Comparison of ENCODE assay signal across 19 cellular contexts in the genomic region with DNA sequence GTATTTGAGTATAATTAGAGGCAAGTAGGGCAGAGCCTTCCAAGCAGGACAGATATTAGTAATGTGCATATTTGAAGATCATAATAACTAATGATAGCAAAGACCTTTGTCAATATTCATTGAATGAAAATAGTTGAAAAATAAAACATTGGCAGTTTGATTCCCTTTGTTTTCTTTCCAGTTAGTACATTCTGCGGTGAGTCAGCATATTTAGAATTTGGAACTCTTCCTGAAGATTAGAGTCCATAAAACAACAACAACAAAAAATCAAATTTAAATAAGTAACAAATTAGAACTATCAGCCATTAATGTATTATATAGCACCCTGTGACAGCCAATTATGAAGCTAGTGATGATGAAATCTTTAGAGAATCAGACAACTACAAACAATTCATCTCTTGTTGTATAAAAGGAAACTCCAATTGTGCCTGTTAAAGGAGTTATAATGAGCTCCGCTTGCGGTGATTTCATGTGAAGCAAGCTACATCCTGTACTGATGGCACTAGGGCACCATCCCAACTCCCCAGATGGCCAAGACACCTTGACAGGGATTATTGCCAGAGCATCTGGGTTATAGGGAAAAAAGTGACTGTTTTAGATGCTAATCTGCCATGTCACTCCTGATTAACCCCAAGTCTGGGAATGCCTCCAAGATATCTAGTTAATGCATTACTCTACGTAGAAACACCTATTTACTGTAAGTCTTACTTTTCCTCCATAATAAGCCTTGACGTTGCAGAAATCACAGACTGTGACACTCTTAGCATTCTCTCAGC. TPM values are rescaled to one million over a fixed set of nuclear protein-coding genes. Genes with fewer than 3 reads are reported as not detected.
A peak's percentile ranks its signal among the peaks of the same experiment; 100 is the strongest.
DNase-seq lines count a peak whose midpoint lies in the region; ATAC-seq, FAIRE-seq and TF ChIP-seq lines count a peak whose summit lies in the region.
"Had no signal": no experiment of that assay in that cellular context is flagged by ENCODE, and none has a peak within 500 bp of the region (broad histone marks: within the 10 kb centered on the region; RNA-seq: fewer than 3 reads in every experiment).

No MANE protein-coding gene starts in this region.

- H4K91ac ChIP-seq in H1 (replicated peaks; ENCODE audit: insufficient read length, low read length) = no peak overlapping the region

- H3K4me3 ChIP-seq in H1 (ENCODE audit: extremely low read depth in 1 of 4, insufficient read depth in 2 of 4, low read depth in 3 of 4, low read length in 4 of 4) = no peak overlapping the region
- no peak overlapping the region for H3K4me3 ChIP-seq in prostate gland
- H3K4me3 ChIP-seq: sigmoid colon had no signal

- no peak for TF ChIP-seq EP300 in H1 (IDR thresholded peaks at IDR 0.05; ENCODE audit: borderline replicate concordance in 1 of 2, low read depth in 2 of 2, low read length in 2 of 2)

- 92% methylated on average over 5 of the region's 5 CpGs; no CpG with 5 or more reads in 1 of the 2 experiments for WGBS in H1 (ENCODE audit: extremely low coverage in 1 of 2, insufficient coverage in 1 of 2, insufficient read length in 1 of 2, insufficient replicate concordance in 2 of 2, low coverage in 1 of 2, low lambda C conversion rate in 2 of 2, missing lambda C conversion rate in 1 of 2), 2 experiments
- WGBS in prostate gland = 25% methylated on average over 5 of the region's 5 CpGs

- H2BK15ac ChIP-seq in H1 (ENCODE audit: low read length) = no peak overlapping the region

- H3K79me2 ChIP-seq in H1 (ENCODE audit: control insufficient read depth in 1 of 2, insufficient read depth in 2 of 2, low read length in 2 of 2) = no peaks in the 10 kb centered on the region

- no peaks in the 10 kb centered on the region for H4K20me1 ChIP-seq in H1 (replicated peaks in 1 of 2; ENCODE audit: control insufficient read depth in 1 of 2, insufficient read depth in 2 of 2, low read length in 2 of 2)

- FAIRE-seq in H1 (lab: Jason Lieb, UNC) = no peak

- ATAC-seq in GM19023 (IDR thresholded peaks at IDR 0.05; ENCODE audit: unreplicated experiment) (no peak), HG03196 (IDR thresholded peaks at IDR 0.05; ENCODE audit: unreplicated experiment) (no peak)

- H3K9ac ChIP-seq in H1 (replicated peaks in 1 of 4; ENCODE audit: extremely low read depth in 1 of 4, low read depth in 3 of 4, low read length in 3 of 4) = no peak overlapping the region

- H2AFZ ChIP-seq in H1 (ENCODE audit: low read length) = no peak overlapping the region

- no peaks in the 10 kb centered on the region for H3K79me1 ChIP-seq in H1 (ENCODE audit: low read depth, low read length)

- H2BK20ac ChIP-seq in H1 (ENCODE audit: low read length) = no peak overlapping the region

- no peak overlapping the region for H3K56ac ChIP-seq in H1 (replicated peaks; ENCODE audit: insufficient read length, low read depth, low read length)

- no peak overlapping the region for H4K5ac ChIP-seq in H1 (ENCODE audit: insufficient read length, low read depth, low read length)

- TF ChIP-seq CTCF in H1 (IDR thresholded peaks at IDR 0.05; ENCODE audit: control extremely low read depth in 1 of 3, insufficient read depth in 1 of 3, low read depth in 1 of 3, low read length in 3 of 3) = no peak
- no peak for TF ChIP-seq CTCF in prostate gland (IDR thresholded peaks at IDR 0.05)

- TF ChIP-seq RAD21 in H1 (IDR thresholded peaks at IDR 0.05 in 1 of 2, conservative IDR thresholded peaks at IDR 0.05 in 1 of 2; ENCODE audit: low read depth in 2 of 2, low read length in 2 of 2) = no peak

- no peak overlapping the region for H3K4me2 ChIP-seq in H1 (ENCODE audit: insufficient read depth in 1 of 2, low read depth in 2 of 2, low read length in 2 of 2)

- TF ChIP-seq POLR2A in H1 (IDR thresholded peaks at IDR 0.05; ENCODE audit: control extremely low read depth in 1 of 2, low read depth in 2 of 2, low read length in 2 of 2) (no peak), prostate gland (IDR thresholded peaks at IDR 0.05) (no peak)

- H4K8ac ChIP-seq in H1 (ENCODE audit: extremely low read depth, insufficient read depth, low read length) = no peak overlapping the region

- H3K27me3 ChIP-seq in H1 (replicated peaks in 1 of 4; ENCODE audit: control insufficient read depth in 3 of 4, extremely low read depth in 1 of 4, insufficient read depth in 3 of 4, low read length in 3 of 4) (no peaks in the 10 kb centered on the region), prostate gland (replicated peaks; ENCODE audit: insufficient read depth) (no peaks in the 10 kb centered on the region)
- H3K27me3 ChIP-seq: sigmoid colon had no signal

- no peak overlapping the region for H3K23ac ChIP-seq in H1 (ENCODE audit: insufficient read length)

- H3K4me1 ChIP-seq in H1 (replicated peaks in 1 of 4; ENCODE audit: control insufficient read depth in 3 of 4, insufficient read depth in 4 of 4, low read length in 3 of 4) (no peaks in the 10 kb centered on the region), prostate gland (replicated peaks) (no peaks in the 10 kb centered on the region)
- H3K4me1 ChIP-seq: sigmoid colon had no signal

- H3K18ac ChIP-seq in H1 (ENCODE audit: extremely low read depth, low read length) = no peak overlapping the region

- H3K36me3 ChIP-seq in H1 (ENCODE audit: control insufficient read depth in 2 of 4, insufficient read depth in 4 of 4, low read length in 3 of 4) (no peaks in the 10 kb centered on the region), prostate gland (no peaks in the 10 kb centered on the region)
- H3K36me3 ChIP-seq: sigmoid colon had no signal

- no peak overlapping the region for H2BK120ac ChIP-seq in H1 (replicated peaks; ENCODE audit: low read depth, low read length)

- H2AK5ac ChIP-seq in H1 (ENCODE audit: low read depth, low read length) = no peak overlapping the region

- no peaks in the 10 kb centered on the region for H3K9me3 ChIP-seq in H1 (ENCODE audit: insufficient read depth in 2 of 2, low read depth in 1 of 2, low read length in 1 of 2)
- H3K9me3 ChIP-seq in prostate gland = no peaks in the 10 kb centered on the region
- H3K9me3 ChIP-seq: sigmoid colon had no signal

- POLR2A ChIA-PET in HEK293T (lab: Yijun Ruan, JAX) (no interaction called here), H1 (lab: Charles Lee; ENCODE audit: partially characterized antibody) (interaction anchor here (1.0 kb wide), 1 partner anchor 8 kb away, joined by 3 read pairs; no protein-coding TSS in a partner anchor)

- CTCF ChIA-PET in HEK293T (lab: Yijun Ruan, JAX) = no interaction called here
- CTCF ChIA-PET in H1 (lab: Charles Lee; ENCODE audit: partially characterized antibody) = interaction anchor here (0.9 to 1.7 kb wide), 6 partner anchors 19 to 152 kb away, joined by 3 to 9 read pairs (median 4); no protein-coding TSS in a partner anchor

- no peak overlapping the region for H2BK5ac ChIP-seq in H1 (ENCODE audit: low read depth, low read length)

- intact Hi-C loops in prostate gland (cut with DNase I) = no loop called here

- no peak overlapping the region for H3K14ac ChIP-seq in H1 (ENCODE audit: insufficient read length)

- DNase-seq in HEK293T (ENCODE audit: extremely low spot score) (no peak), NCI-H82 treated with DMSO at 0.1 percent for 48 hours (lab: John Stamatoyannopoulos, UW; ENCODE audit: unreplicated experiment) (peak; percentile 59), H1 (ENCODE audit: low read depth in 1 of 2, low spot score in 2 of 2) (no peak), prostate gland (ENCODE audit: low spot score) (peak; percentile 64), NCI-H1417 (lab: John Stamatoyannopoulos, UW) (no peak)
- DNase-seq: activated CD4-positive, alpha-beta T cell treated with anti-CD3 and anti-CD28 coated beads, Interleukin-2, amount 10 ng/mL, durations not matched to agents 24 days and 14 days; CD4-positive, alpha-beta memory T cell; DMS79 treated with DMSO at 0.1 percent for 48 hours; glutamatergic neuron; NCI-H187; Right ventricle myocardium superior; sigmoid colon; stimulated activated naive CD4-positive, alpha-beta T cell had no signal

- H3K27ac ChIP-seq in H1 (ENCODE audit: low read depth, low read length) = no peak overlapping the region
- no peak overlapping the region for H3K27ac ChIP-seq in prostate gland
- H3K27ac ChIP-seq: sigmoid colon had no signal

- H3K4ac ChIP-seq in H1 (replicated peaks; ENCODE audit: insufficient read length, low read depth, low read length) = no peak overlapping the region

- no peaks in the 10 kb centered on the region for H3K23me2 ChIP-seq in H1 (ENCODE audit: low read depth, low read length)

- H2BK12ac ChIP-seq in H1 (ENCODE audit: low read depth, low read length) = no peak overlapping the region

RNA-seq across cellular contexts. Expression of a gene that starts 6.8 kb away (rescaled TPM):
- not detected in 2 replicates for total RNA-seq in H1 (2021; fragmentation: NEBNext Ultra II Directional; extraction: Animal tissue kit (Norgen Biotek cat#: 25700))
- not detected in 2 replicates for polyA plus RNA-seq in H1 (2011; rRNA removed)
- polyA plus RNA-seq in H1 (2011; cell fraction: cytosol; rRNA removed) = not detected
- polyA plus RNA-seq in H1 (2011; cell fraction: nucleus; rRNA removed) = not detected
- polyA plus RNA-seq in H1 (2012, experiment 1 of 2) = not detected in 4 replicates
- polyA plus RNA-seq in H1 (2012, experiment 2 of 2) = not detected
- not detected for polyA plus RNA-seq in H1 (2013, experiment 1 of 2)
- polyA plus RNA-seq in H1 (2013, experiment 2 of 2) = not detected
- polyA minus RNA-seq in H1 (2011; rRNA and poly(A)+ RNA removed) = not detected in 2 replicates
- not detected for polyA minus RNA-seq in H1 (2011; cell fraction: cytosol; rRNA and poly(A)+ RNA removed)
- polyA minus RNA-seq in H1 (2011; cell fraction: nucleus; rRNA and poly(A)+ RNA removed) = not detected
- total RNA-seq in prostate gland = not detected
- total RNA-seq: activated CD4-positive, alpha-beta T cell treated with anti-CD3 and anti-CD28 coated beads, Interleukin-2, amount 10 ng/mL, durations not matched to agents 24 days and 14 days; activated T-helper 2 cell treated with anti-CD3 and anti-CD28 coated beads, Interferon-gamma antibody, Interleukin-2, Interleukin-4, amounts not matched to agents 10 μg/mL and 5 μg/mL and 100 μg/mL, durations not matched to agents 14 hours and 24 hours and 36 hours; CD4-positive, alpha-beta memory T cell; liver; Right ventricle myocardium superior; sigmoid colon had no signal
- polyA plus RNA-seq: CD4-positive, alpha-beta memory T cell; esophagus; liver; sigmoid colon; thymus had no signal

RNA-seq across cellular contexts. Expression of a gene that starts 24.6 kb away (rescaled TPM):
- total RNA-seq in H1 (2021; fragmentation: NEBNext Ultra II Directional; extraction: Animal tissue kit (Norgen Biotek cat#: 25700)) = not detected in 2 replicates
- polyA plus RNA-seq in H1 (2011; rRNA removed) = not detected in 2 replicates
- not detected for polyA plus RNA-seq in H1 (2011; cell fraction: cytosol; rRNA removed)
- not detected for polyA plus RNA-seq in H1 (2011; cell fraction: nucleus; rRNA removed)
- polyA plus RNA-seq in H1 (2012, experiment 1 of 2) = not detected in 4 replicates
- not detected for polyA plus RNA-seq in H1 (2012, experiment 2 of 2)
- polyA plus RNA-seq in H1 (2013, experiment 1 of 2) = not detected
- not detected for polyA plus RNA-seq in H1 (2013, experiment 2 of 2)
- not detected in 2 replicates for polyA minus RNA-seq in H1 (2011; rRNA and poly(A)+ RNA removed)
- not detected for polyA minus RNA-seq in H1 (2011; cell fraction: cytosol; rRNA and poly(A)+ RNA removed)
- not detected for polyA minus RNA-seq in H1 (2011; cell fraction: nucleus; rRNA and poly(A)+ RNA removed)
- not detected for total RNA-seq in prostate gland
- total RNA-seq: activated CD4-positive, alpha-beta T cell treated with anti-CD3 and anti-CD28 coated beads, Interleukin-2, amount 10 ng/mL, durations not matched to agents 24 days and 14 days; activated T-helper 2 cell treated with anti-CD3 and anti-CD28 coated beads, Interferon-gamma antibody, Interleukin-2, Interleukin-4, amounts not matched to agents 10 μg/mL and 5 μg/mL and 100 μg/mL, durations not matched to agents 14 hours and 24 hours and 36 hours; CD4-positive, alpha-beta memory T cell; liver; Right ventricle myocardium superior; sigmoid colon had no signal
- polyA plus RNA-seq: CD4-positive, alpha-beta memory T cell; esophagus; liver had no signal

RNA-seq across cellular contexts. Expression of a gene that starts 30.5 kb away (rescaled TPM):
- total RNA-seq in H1 (2021; fragmentation: NEBNext Ultra II Directional; extraction: Animal tissue kit (Norgen Biotek cat#: 25700)) = not detected in 2 replicates
- not detected in 2 replicates for polyA plus RNA-seq in H1 (2011; rRNA removed)
- not detected for polyA plus RNA-seq in H1 (2011; cell fraction: cytosol; rRNA removed)
- polyA plus RNA-seq in H1 (2011; cell fraction: nucleus; rRNA removed) = not detected
- not detected in 4 replicates for polyA plus RNA-seq in H1 (2012, experiment 1 of 2)
- not detected for polyA plus RNA-seq in H1 (2012, experiment 2 of 2)
- not detected for polyA plus RNA-seq in H1 (2013, experiment 1 of 2)
- polyA plus RNA-seq in H1 (2013, experiment 2 of 2) = not detected
- not detected in 2 replicates for polyA minus RNA-seq in H1 (2011; rRNA and poly(A)+ RNA removed)
- not detected for polyA minus RNA-seq in H1 (2011; cell fraction: cytosol; rRNA and poly(A)+ RNA removed)
- not detected for polyA minus RNA-seq in H1 (2011; cell fraction: nucleus; rRNA and poly(A)+ RNA removed)
- not detected for total RNA-seq in prostate gland
- total RNA-seq: activated CD4-positive, alpha-beta T cell treated with anti-CD3 and anti-CD28 coated beads, Interleukin-2, amount 10 ng/mL, durations not matched to agents 24 days and 14 days; activated T-helper 2 cell treated with anti-CD3 and anti-CD28 coated beads, Interferon-gamma antibody, Interleukin-2, Interleukin-4, amounts not matched to agents 10 μg/mL and 5 μg/mL and 100 μg/mL, durations not matched to agents 14 hours and 24 hours and 36 hours; CD4-positive, alpha-beta memory T cell; liver; Right ventricle myocardium superior had no signal
- polyA plus RNA-seq: CD4-positive, alpha-beta memory T cell; esophagus; liver; thymus had no signal

RNA-seq across cellular contexts. Expression of a gene that starts 47.8 kb away (rescaled TPM):
- total RNA-seq in H1 (2021; fragmentation: NEBNext Ultra II Directional; extraction: Animal tissue kit (Norgen Biotek cat#: 25700)) = not detected in 2 replicates
- polyA plus RNA-seq in H1 (2011; rRNA removed) = not detected in 2 replicates
- not detected for polyA plus RNA-seq in H1 (2011; cell fraction: cytosol; rRNA removed)
- not detected for polyA plus RNA-seq in H1 (2011; cell fraction: nucleus; rRNA removed)
- not detected in 4 replicates for polyA plus RNA-seq in H1 (2012, experiment 1 of 2)
- polyA plus RNA-seq in H1 (2012, experiment 2 of 2) = not detected
- not detected for polyA plus RNA-seq in H1 (2013, experiment 1 of 2)
- not detected for polyA plus RNA-seq in H1 (2013, experiment 2 of 2)
- not detected in 2 replicates for polyA minus RNA-seq in H1 (2011; rRNA and poly(A)+ RNA removed)
- not detected for polyA minus RNA-seq in H1 (2011; cell fraction: cytosol; rRNA and poly(A)+ RNA removed)
- not detected for polyA minus RNA-seq in H1 (2011; cell fraction: nucleus; rRNA and poly(A)+ RNA removed)
- total RNA-seq in prostate gland = not detected
- total RNA-seq: activated CD4-positive, alpha-beta T cell treated with anti-CD3 and anti-CD28 coated beads, Interleukin-2, amount 10 ng/mL, durations not matched to agents 24 days and 14 days; activated T-helper 2 cell treated with anti-CD3 and anti-CD28 coated beads, Interferon-gamma antibody, Interleukin-2, Interleukin-4, amounts not matched to agents 10 μg/mL and 5 μg/mL and 100 μg/mL, durations not matched to agents 14 hours and 24 hours and 36 hours; CD4-positive, alpha-beta memory T cell; liver; Right ventricle myocardium superior; sigmoid colon had no signal
- polyA plus RNA-seq: CD4-positive, alpha-beta memory T cell; esophagus; liver; sigmoid colon had no signal

Comparison
In these comparisons a context has a peak if more than half of its experiments do, and no peak if none do; other contexts are left out.
1. DNase-seq: peak in NCI-H82 treated with DMSO at 0.1 percent for 48 hours (single experiment) and prostate gland (single experiment); none in HEK293T (single experiment), H1 (0 of 2) and NCI-H1417 (0 of 3).